Comparison of ENCODE assay signal across 8 cellular contexts in the genomic region with DNA sequence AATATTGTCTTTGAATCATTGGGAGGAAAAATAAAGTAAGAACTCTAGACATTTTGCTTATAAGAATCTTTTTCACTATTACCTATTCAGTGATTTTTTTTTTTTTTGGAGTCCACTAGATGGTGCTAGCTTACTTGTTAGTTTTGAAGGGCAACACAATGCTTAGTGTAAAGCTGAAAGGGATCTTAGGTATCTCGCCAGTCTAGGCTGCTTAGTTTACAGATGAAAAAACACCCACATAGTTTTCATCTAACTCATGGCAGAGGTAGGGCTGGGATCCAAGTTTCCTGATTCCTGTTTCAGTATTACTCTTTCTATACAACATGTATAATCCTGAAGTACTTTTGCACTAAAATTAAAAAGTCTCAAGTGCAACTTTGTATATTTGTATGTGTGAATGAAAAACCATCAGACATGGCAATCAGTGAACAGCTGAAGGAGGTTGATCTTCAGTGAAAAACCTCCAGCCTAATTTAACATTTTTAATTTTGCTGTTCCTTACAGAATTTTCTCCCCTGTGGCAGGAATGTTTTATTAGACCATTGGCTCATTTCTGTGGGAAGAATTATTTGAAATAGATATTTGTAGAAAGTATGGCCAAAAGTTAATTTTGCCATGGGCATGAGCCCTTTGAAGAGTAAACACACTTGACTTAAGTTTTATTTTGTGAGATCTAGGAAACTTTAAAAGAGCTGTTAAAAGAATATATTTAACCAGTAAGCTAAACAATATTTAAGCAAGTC. TPM values are rescaled to one million over a fixed set of nuclear protein-coding genes. Genes with fewer than 3 reads are reported as not detected.
A peak's percentile ranks its signal among the peaks of the same experiment; 100 is the strongest.
DNase-seq lines count a peak whose midpoint lies in the region; ATAC-seq and TF ChIP-seq lines count a peak whose summit lies in the region.

No MANE protein-coding gene starts in this region.

- no peaks in the 10 kb centered on the region for H3K36me3 Mint-ChIP-seq in CD8-positive, alpha-beta T cell

- POLR2A ChIA-PET in AG04449 (lab: Yijun Ruan, JAX), result no interaction called here
- POLR2A ChIA-PET in CD8-positive, alpha-beta T cell (lab: Charles Lee), result no interaction called here

- no peak for TF ChIP-seq POLR2A in adrenal gland (IDR thresholded peaks at IDR 0.05)

- no peak overlapping the region for H3K4me3 Mint-ChIP-seq in CD8-positive, alpha-beta T cell

- intact Hi-C loops in adrenal gland (cut with DNase I), result no loop called here
- intact Hi-C loops in CD8-positive, alpha-beta T cell (cut with DNase I, micrococcal nuclease), result no loop called here

- WGBS in adrenal gland, 4 donors, result 0 to 2% (median 0%) methylated on average over 1 of the region's 1 CpG

- DNase-seq in AG04449 (ENCODE audit: low read depth, low spot score) (peak; percentile 64), NCI-H2196 (lab: John Stamatoyannopoulos, UW; ENCODE audit: unreplicated experiment) (peak; percentile 40), adrenal gland (no peak), kidney tubule cell (ENCODE audit: low spot score) (peak; percentile 94)
- DNase-seq in stimulated activated CD4-positive, alpha-beta T cell treated with anti-CD3 and anti-CD28 coated beads, Interleukin-2, amount 100 ng/mL, for 24 hours, result no peak
- no peak for DNase-seq in CD8-positive, alpha-beta T cell

- no peaks in the 10 kb centered on the region for H3K9me3 Mint-ChIP-seq in CD8-positive, alpha-beta T cell

- H3K27me3 Mint-ChIP-seq in CD8-positive, alpha-beta T cell (ENCODE audit: low read depth), result peaks cover 2% of the 10 kb centered on the region

- H3K9me3 ChIP-seq in adrenal gland (replicated peaks in 1 of 3), result no peaks in the 10 kb centered on the region
- no peaks in the 10 kb centered on the region for H3K9me3 ChIP-seq in CD8-positive, alpha-beta T cell (ENCODE audit: low read length)

- CTCF ChIA-PET in AG04449 (lab: Yijun Ruan, JAX), result interaction anchor here (0.7 to 2.4 kb wide), 9 partner anchors 9 to 372 kb away, joined by 3 to 13 read pairs (median 3); no protein-coding TSS in a partner anchor
- CTCF ChIA-PET in CD8-positive, alpha-beta T cell (lab: Charles Lee), result interaction anchor here (1.2 kb wide), 1 partner anchor 50 kb away, joined by 3 read pairs; no protein-coding TSS in a partner anchor

- peaks cover 3% of the 10 kb centered on the region for H3K27me3 ChIP-seq in adrenal gland
- no peaks in the 10 kb centered on the region for H3K27me3 ChIP-seq in CD8-positive, alpha-beta T cell (ENCODE audit: insufficient read depth, low read length)

- H3K27ac Mint-ChIP-seq in CD8-positive, alpha-beta T cell, result no peak overlapping the region

- no peak overlapping the region for H3K27ac ChIP-seq in adrenal gland
- no peak overlapping the region for H3K27ac ChIP-seq in CD8-positive, alpha-beta T cell (ENCODE audit: low read depth, low read length)

- H3K4me3 ChIP-seq in AG04449 (ENCODE audit: low read depth, low read length), result no peak overlapping the region
- H3K4me3 ChIP-seq in adrenal gland, result no peak overlapping the region
- no peak overlapping the region for H3K4me3 ChIP-seq in CD8-positive, alpha-beta T cell (ENCODE audit: low read depth, low read length)

- TF ChIP-seq CTCF in AG04449 (IDR thresholded peaks at IDR 0.05; ENCODE audit: insufficient read depth, low read length, missing control alignments), result peak; percentile 32
- peak in 5 of 6 experiments; percentile 9 to 48 (median 34) for TF ChIP-seq CTCF in adrenal gland (IDR thresholded peaks at IDR 0.05)
- no peak for TF ChIP-seq CTCF in CD8-positive, alpha-beta T cell (IDR thresholded peaks at IDR 0.05)

- no peaks in the 10 kb centered on the region for H3K36me3 ChIP-seq in adrenal gland (replicated peaks in 1 of 2)
- H3K36me3 ChIP-seq in CD8-positive, alpha-beta T cell (ENCODE audit: insufficient read depth, low read length), result no peaks in the 10 kb centered on the region

- H3K4me1 ChIP-seq in adrenal gland (replicated peaks in 1 of 2), result no peaks in the 10 kb centered on the region
- H3K4me1 ChIP-seq in CD8-positive, alpha-beta T cell (ENCODE audit: insufficient read depth, low read length), result no peaks in the 10 kb centered on the region

- ATAC-seq in GM18517 (IDR thresholded peaks at IDR 0.05; ENCODE audit: unreplicated experiment) (peak; percentile 70), HG03139 (IDR thresholded peaks at IDR 0.05; ENCODE audit: unreplicated experiment) (peak; percentile 70)
- ATAC-seq in CD8-positive, alpha-beta T cell, result no peak

- no peaks in the 10 kb centered on the region for H3K4me1 Mint-ChIP-seq in CD8-positive, alpha-beta T cell (ENCODE audit: low read depth)

RNA-seq across cellular contexts. Expression of a gene that starts 40.7 kb away (rescaled TPM):
- under 1 TPM in 5 of 8 donors, not detected in 3; 0.09 to 0.43 (median 0.34) TPM for total RNA-seq in adrenal gland
- under 1 TPM; 0.20 to 0.56 (median 0.40) TPM for polyA plus RNA-seq in adrenal gland
- total RNA-seq in CD8-positive, alpha-beta T cell, result not detected

RNA-seq across cellular contexts. Expression of a gene that starts 40.8 kb away (rescaled TPM):
- not detected for total RNA-seq in adrenal gland
- under 1 TPM; 0.33 to 0.40 (median 0.34) TPM for polyA plus RNA-seq in adrenal gland
- total RNA-seq in CD8-positive, alpha-beta T cell, result not detected

Comparison
In these comparisons a context has a peak if more than half of its experiments do, and no peak if none do; other contexts are left out.
1. DNase-seq: peak in AG04449 (single experiment), NCI-H2196 (single experiment) and kidney tubule cell (single experiment); none in adrenal gland (0 of 7), stimulated activated CD4-positive, alpha-beta T cell treated with anti-CD3 and anti-CD28 coated beads, Interleukin-2, amount 100 ng/mL, for 24 hours (0 of 2) and CD8-positive, alpha-beta T cell (0 of 7).